ENCODE assay signal across 8 cellular contexts in the genomic region with DNA sequence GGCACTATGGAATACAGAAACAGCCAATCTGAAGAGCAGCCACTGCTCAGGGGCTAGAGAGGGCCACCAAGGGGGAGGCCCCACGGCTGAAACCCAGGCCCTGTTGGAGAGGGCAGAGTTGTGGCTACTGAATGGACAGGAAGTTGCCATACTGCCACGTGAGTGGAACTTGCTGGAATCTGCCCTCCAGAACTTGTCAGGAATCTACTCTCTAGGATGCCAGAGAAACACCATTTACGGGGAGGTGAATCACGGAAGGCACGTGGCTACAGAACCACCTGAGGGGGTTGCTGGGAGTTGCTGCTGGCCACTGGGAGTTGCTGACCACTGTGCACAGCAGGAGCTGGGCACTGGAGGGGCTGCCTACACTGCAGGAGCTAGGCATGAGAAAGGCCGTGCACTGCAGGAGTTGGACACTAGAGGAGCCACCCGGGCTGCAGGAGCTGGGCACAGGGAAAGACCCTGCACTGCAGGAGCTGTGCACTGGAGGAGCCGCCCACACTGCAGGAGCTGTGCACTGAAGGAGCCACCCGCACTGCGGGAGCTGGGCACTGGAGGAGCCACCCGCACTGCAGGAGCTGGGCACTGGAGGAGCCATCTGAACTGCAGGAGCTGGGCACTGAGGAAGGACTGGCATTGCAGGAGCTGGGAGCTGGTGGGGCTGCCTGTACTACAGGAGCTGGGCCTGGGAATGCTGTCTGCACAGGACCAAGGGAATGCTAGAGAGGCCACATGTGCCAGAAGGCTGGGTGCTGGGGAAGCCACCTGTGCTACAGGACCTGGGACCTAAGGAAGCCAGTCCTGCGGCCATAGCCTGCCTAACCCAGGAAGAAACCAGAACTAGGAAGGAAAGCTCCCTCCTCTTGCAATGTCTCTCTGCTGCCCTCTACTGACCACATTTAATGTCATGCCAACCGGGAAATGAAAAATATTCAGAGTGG.
DNase-seq lines count a peak whose midpoint lies in the region; ATAC-seq and TF ChIP-seq lines count a peak whose summit lies in the region.

No MANE protein-coding gene starts in this region.

- H3K27ac ChIP-seq in 22Rv1 (no peak overlapping the region), brain microvascular endothelial cell (peak overlapping the region; percentile 16), gastrocnemius medialis (no peak overlapping the region)

- H3K27me3 ChIP-seq in brain microvascular endothelial cell (replicated peaks) (no peaks in the 10 kb centered on the region), gastrocnemius medialis (no peaks in the 10 kb centered on the region)

- POLR2A ChIA-PET in T-cell (lab: Charles Lee) = no interaction called here

- H3K4me3 ChIP-seq in brain microvascular endothelial cell (ENCODE audit: low read depth, low read length) (no peak overlapping the region), gastrocnemius medialis (no peak overlapping the region)

- in situ Hi-C loops in brain microvascular endothelial cell (cut with HindIII; ENCODE audit: low pct_ligation_motif_present, low sequenced_read_pairs) (no loop called here), gastrocnemius medialis (cut with MboI; ENCODE audit: low sequenced_read_pairs in 4 of 4) (loop anchor here in 2 of 4 donors (10.0 to 25.0 kb wide), 2 partner anchors 1143 to 1145 kb away; partner anchors contain the start of genes MECR (in 2 of the 2) and PTPRU (in 2 of the 2))

- CTCF ChIA-PET in T-cell (lab: Charles Lee) = interaction anchor here (0.6 to 1.6 kb wide), 7 partner anchors 11 to 1143 kb away, joined by 3 to 6 read pairs (median 4); partner anchors contain the start of gene PTPRU (in 2 of the 2)

- peaks cover 28 to 38% of the 10 kb centered on the region in 2 donors for H3K27me3 Mint-ChIP-seq in T-cell

- H3K36me3 ChIP-seq in brain microvascular endothelial cell (replicated peaks) (no peaks in the 10 kb centered on the region), gastrocnemius medialis (no peaks in the 10 kb centered on the region)

- no peak overlapping the region for H3K27ac Mint-ChIP-seq in T-cell

- H3K4me1 ChIP-seq in gastrocnemius medialis = peaks cover 4 to 6% of the 10 kb centered on the region in 2 donors

- TF ChIP-seq POLR2A in gastrocnemius medialis (IDR thresholded peaks at IDR 0.05) = no peak

- peak; percentile 92 for TF ChIP-seq CTCF in 22Rv1 (IDR thresholded peaks at IDR 0.05)
- peak; percentile 89 for TF ChIP-seq CTCF in GM10266 (IDR thresholded peaks at IDR 0.05; ENCODE audit: control insufficient read depth, insufficient read depth, low read depth, missing control alignments)
- peak; percentile 85 for TF ChIP-seq CTCF in brain microvascular endothelial cell (IDR thresholded peaks at IDR 0.05; ENCODE audit: low read depth, low read length, missing control alignments)
- TF ChIP-seq CTCF in gastrocnemius medialis (IDR thresholded peaks at IDR 0.05 in 4 of 5, conservative IDR thresholded peaks at IDR 0.05 in 1 of 5) = peak; percentile 63 to 86 (median 77)

- H3K4me1 Mint-ChIP-seq in T-cell = peaks cover 0 to 4% (median 1%) of the 10 kb centered on the region in 3 donors

- no peaks in the 10 kb centered on the region for H3K9me3 ChIP-seq in gastrocnemius medialis

- DNase-seq in GM10266 (ENCODE audit: extremely low spot score) (peak; percentile 85), NCI-H1436 treated with DMSO at 0.1 percent for 48 hours (lab: John Stamatoyannopoulos, UW) (peak; percentile 50), T-cell (peak in 24 of 34 experiments; percentile 3 to 49 (median 26)), brain microvascular endothelial cell (peak; percentile 61), iPS DF 19.7 (ENCODE audit: low read depth, low spot score) (peak; percentile 35), gastrocnemius medialis (peak; percentile 18 to 31)

- no peaks in the 10 kb centered on the region for H3K36me3 Mint-ChIP-seq in T-cell

- H3K9me3 Mint-ChIP-seq in T-cell = no peaks in the 10 kb centered on the region

- H3K4me3 Mint-ChIP-seq in T-cell = no peak overlapping the region

- ATAC-seq in T-cell (replicated peaks in 1 of 4) = peak; percentile 45 to 57 (median 51)
- peak; percentile 76 to 79 for ATAC-seq in gastrocnemius medialis
- ATAC-seq in GM21529 (IDR thresholded peaks at IDR 0.05; ENCODE audit: unreplicated experiment) = no peak

- intact Hi-C loops in gastrocnemius medialis (cut with DNase I; ENCODE audit: low total_unique reads) = loop anchor here (1.0 to 5.0 kb wide), 3 partner anchors 142 to 1144 kb away; partner anchors contain the start of gene PTPRU

Comparison
In these comparisons a context has a peak if more than half of its experiments do, and no peak if none do; other contexts are left out.
1. DNase-seq: peak in every context shown above with its lines; median percentile 85 in GM10266; 61 in brain microvascular endothelial cell; 50 in NCI-H1436 treated with DMSO at 0.1 percent for 48 hours; 35 in iPS DF 19.7; 26 in T-cell; 24 in gastrocnemius medialis.